8 cellular contexts compared by ENCODE assay signal in genomic region chr12:51025748-51026654, GRCh38. TPM values are rescaled to one million over a fixed set of nuclear protein-coding genes. Genes with fewer than 3 reads are reported as not detected.
A peak's percentile ranks its signal among the peaks of the same experiment; 100 is the strongest.
DNase-seq lines count a peak whose midpoint lies in the region; ATAC-seq and TF ChIP-seq lines count a peak whose summit lies in the region.

SLC11A2 (minus strand) TSS chr12:51026384; CDS start chr12:51010728, 15,656 bp downstream.

- H3K9me3 ChIP-seq in iPS-18c (ENCODE audit: control insufficient read depth, insufficient read depth, low read length) = no peaks in the 10 kb centered on the region
- no peaks in the 10 kb centered on the region for H3K9me3 ChIP-seq in skeletal muscle tissue (ENCODE audit: control insufficient read depth in 3 of 3, low read length in 3 of 3)

- peaks cover 8 to 19% (median 9%) of the 10 kb centered on the region in 3 donors for H3K4me1 ChIP-seq in skeletal muscle tissue (ENCODE audit: control insufficient read depth in 3 of 3, insufficient read depth in 3 of 3, low read length in 3 of 3)

- peak within 1 kb of the TSS; percentile 88 to 93 (median 90) for H3K9ac ChIP-seq in skeletal muscle tissue (ENCODE audit: low read depth in 1 of 3, low read length in 3 of 3)

- H3K27ac ChIP-seq in VCaP (peak within 1 kb of the TSS; percentile 99), skeletal muscle tissue (ENCODE audit: low read depth, low read length) (peak within 1 kb of the TSS; percentile 90)

- no peaks in the 10 kb centered on the region for H3K36me3 ChIP-seq in skeletal muscle tissue (ENCODE audit: control insufficient read depth in 3 of 3, insufficient read depth in 3 of 3, low read length in 3 of 3)

- H3K27me3 ChIP-seq in skeletal muscle tissue (ENCODE audit: control insufficient read depth in 3 of 3, insufficient read depth in 3 of 3, low read length in 3 of 3) = no peaks in the 10 kb centered on the region

- in situ Hi-C loops in ACHN (cut with HindIII; ENCODE audit: low pct_ligation_motif_present, low pct_unique_long_range_greater_than_20kb, low sequenced_read_pairs) = no loop called here
- in situ Hi-C loops in T47D (cut with HindIII; ENCODE audit: low pct_unique_long_range_greater_than_20kb, low sequenced_read_pairs) = no loop called here

- H3K4me3 ChIP-seq in iPS-18c (ENCODE audit: insufficient read depth, low read depth, low read length) (peak within 1 kb of the TSS; percentile 83), skeletal muscle tissue (ENCODE audit: low read length in 3 of 3) (peak within 1 kb of the TSS; percentile 82 to 92 (median 88))

- TF ChIP-seq CTCF in VCaP (conservative IDR thresholded peaks at IDR 0.05) = no peak

- DNase-seq in ACHN (peak; percentile 99), NCI-H2196 treated with DMSO at 0.1 percent for 48 hours (lab: John Stamatoyannopoulos, UW; ENCODE audit: unreplicated experiment) (peak; percentile 91), T47D (ENCODE audit: low read depth in 1 of 2, low spot score in 1 of 2) (peak; percentile 93 to 97)

- ATAC-seq in GM18870 (IDR thresholded peaks at IDR 0.05; ENCODE audit: unreplicated experiment) (peak; percentile 69), HG03135 (IDR thresholded peaks at IDR 0.05; ENCODE audit: unreplicated experiment) (peak; percentile 91)

RNA-seq across cellular contexts. Expression of gene SLC11A2, which starts in this region (rescaled TPM):
- 39.1 TPM for total RNA-seq in skeletal muscle tissue

Comparison
In these comparisons a context has a peak if more than half of its experiments do, and no peak if none do; other contexts are left out.
1. Peak in every context shown above with its lines: DNase-seq, ATAC-seq, H3K4me3 ChIP-seq and H3K27ac ChIP-seq.